ENCODE assay signal across 30 cellular contexts in genomic region chr4:125010776-125011503, GRCh38.
A peak's percentile ranks its signal among the peaks of the same experiment; 100 is the strongest.
DNase-seq lines count a peak whose midpoint lies in the region; ATAC-seq and TF ChIP-seq lines count a peak whose summit lies in the region.
"Had no signal": no experiment of that assay in that cellular context is flagged by ENCODE, and none has a peak within 500 bp of the region (broad histone marks: within the 10 kb centered on the region; RNA-seq: fewer than 3 reads in every experiment).

No MANE protein-coding gene starts in this region.

- peaks cover 5% of the 10 kb centered on the region; the same call in 1 of the 2 replicates for H3K36me3 ChIP-seq in GM23338 (ENCODE audit: insufficient read depth)
- H3K36me3 ChIP-seq: pancreas, tibial artery had no signal

- H3K27ac ChIP-seq in GM23338 (ENCODE audit: low read depth) (no peak overlapping the region; the same call in 1 of the 2 replicates), VCaP (peak overlapping the region; percentile 90; the same call in 1 of the 2 replicates)
- H3K27ac ChIP-seq: dorsolateral prefrontal cortex, pancreas, tibial artery had no signal

- H3K4me1 Mint-ChIP-seq in GM23338 (peaks cover 12% of the 10 kb centered on the region), mesothelial cell of epicardium (peaks cover 17% of the 10 kb centered on the region)
- H3K4me1 Mint-ChIP-seq in activated naive CD8-positive, alpha-beta T cell treated with anti-CD3 and anti-CD28 coated beads for 36 hours: no peaks in the 10 kb centered on the region
- H3K4me1 Mint-ChIP-seq: central memory CD8-positive, alpha-beta T cell; stimulated activated naive CD8-positive, alpha-beta T cell treated with anti-CD3 and anti-CD28 coated beads, Interleukin-15, amount 100 ng/mL, for 72 hours had no signal

- H3K27me3 ChIP-seq in GM23338 (ENCODE audit: insufficient read depth): no peaks in the 10 kb centered on the region
- H3K27me3 ChIP-seq: pancreas, tibial artery had no signal

- peak overlapping the region; percentile 78 for H3K27ac Mint-ChIP-seq in GM23338
- H3K27ac Mint-ChIP-seq in mesothelial cell of epicardium: peak overlapping the region; percentile 27
- no peak overlapping the region for H3K27ac Mint-ChIP-seq in activated naive CD8-positive, alpha-beta T cell treated with anti-CD3 and anti-CD28 coated beads for 36 hours
- H3K27ac Mint-ChIP-seq: activated T-cell treated with anti-CD3 and anti-CD28 coated beads, Interleukin-2, amount 50 U/mL, for 24 hours; CD4-positive, alpha-beta T cell; natural killer cell treated with Interleukin-12 subunit alpha and Interleukin-12 subunit beta and Interleukin-15 and Interleukin-18, amount 100 ng/mL, for 72 hours; stimulated activated naive CD8-positive, alpha-beta T cell treated with anti-CD3 and anti-CD28 coated beads, Interleukin-15, amount 100 ng/mL, for 72 hours; T-helper 1 cell treated with Interleukin-12 subunit alpha and Interleukin-12 subunit beta and Interleukin-4 antibody, amounts not matched to agents 30 μg/mL and 1 μg/mL, for 36 hours had no signal

- H3K27me3 Mint-ChIP-seq in GM23338 (ENCODE audit: insufficient read depth, low read depth, poor library complexity) (no peaks in the 10 kb centered on the region), mesothelial cell of epicardium (ENCODE audit: low read depth) (no peaks in the 10 kb centered on the region)
- H3K27me3 Mint-ChIP-seq in activated naive CD8-positive, alpha-beta T cell treated with anti-CD3 and anti-CD28 coated beads for 36 hours: no peaks in the 10 kb centered on the region
- H3K27me3 Mint-ChIP-seq: activated T-cell treated with anti-CD3 and anti-CD28 coated beads, Interleukin-2, amount 50 U/mL, for 24 hours; CD4-positive, alpha-beta T cell; central memory CD8-positive, alpha-beta T cell; natural killer cell treated with Interleukin-12 subunit alpha and Interleukin-12 subunit beta and Interleukin-15 and Interleukin-18, amount 100 ng/mL, for 72 hours; stimulated activated naive CD8-positive, alpha-beta T cell treated with anti-CD3 and anti-CD28 coated beads, Interleukin-15, amount 100 ng/mL, for 72 hours had no signal

- peaks cover 3% of the 10 kb centered on the region; the same call in 1 of the 2 replicates for H3K4me1 ChIP-seq in GM23338 (ENCODE audit: insufficient read depth)
- H3K4me1 ChIP-seq: pancreas, tibial artery had no signal

- no peaks in the 10 kb centered on the region for H3K79me2 ChIP-seq in GM23338 (replicated peaks; ENCODE audit: insufficient read depth)

- H3K9me3 Mint-ChIP-seq in GM23338 (peaks cover 12% of the 10 kb centered on the region), mesothelial cell of epicardium (peaks cover 19% of the 10 kb centered on the region)
- H3K9me3 Mint-ChIP-seq in activated naive CD8-positive, alpha-beta T cell treated with anti-CD3 and anti-CD28 coated beads for 36 hours: peaks cover 5% of the 10 kb centered on the region
- H3K9me3 Mint-ChIP-seq: CD4-positive, alpha-beta T cell; T-helper 1 cell treated with Interleukin-12 subunit alpha and Interleukin-12 subunit beta and Interleukin-4 antibody, amounts not matched to agents 30 μg/mL and 1 μg/mL, for 36 hours had no signal

- H4K20me1 ChIP-seq in GM23338 (replicated peaks; ENCODE audit: insufficient read depth): no peaks in the 10 kb centered on the region

- ATAC-seq in GM23338 (peak; percentile 95), HG02852 (IDR thresholded peaks at IDR 0.05; ENCODE audit: unreplicated experiment) (no peak), GM18511 (IDR thresholded peaks at IDR 0.05; ENCODE audit: unreplicated experiment) (no peak)
- ATAC-seq: mucosa of descending colon; natural killer cell treated with Interleukin-12 subunit alpha and Interleukin-12 subunit beta and Interleukin-15 and Interleukin-18, amount 100 ng/mL, for 72 hours; pancreas; stimulated activated naive CD8-positive, alpha-beta T cell treated with anti-CD3 and anti-CD28 coated beads, Interleukin-15, amount 100 ng/mL, for 72 hours had no signal

- H3K4me2 ChIP-seq in GM23338: no peak overlapping the region
- H3K4me2 ChIP-seq: smooth muscle cell had no signal

- H3K4me3 ChIP-seq in GM23338 (no peak overlapping the region), fibroblast of pulmonary artery (replicated peaks; ENCODE audit: low read depth, low read length) (no peak overlapping the region)
- H3K4me3 ChIP-seq: dorsolateral prefrontal cortex, mucosa of descending colon, pancreas, smooth muscle cell, tibial artery had no signal

- H3K4me3 Mint-ChIP-seq in GM23338 (peak overlapping the region; percentile 1; the same call in 1 of the 3 replicates), mesothelial cell of epicardium (no peak overlapping the region)
- no peak overlapping the region for H3K4me3 Mint-ChIP-seq in activated naive CD8-positive, alpha-beta T cell treated with anti-CD3 and anti-CD28 coated beads for 36 hours
- H3K4me3 Mint-ChIP-seq: activated T-cell treated with anti-CD3 and anti-CD28 coated beads, Interleukin-2, amount 50 U/mL, for 24 hours; CD4-positive, alpha-beta T cell; central memory CD8-positive, alpha-beta T cell; natural killer cell treated with Interleukin-12 subunit alpha and Interleukin-12 subunit beta and Interleukin-15 and Interleukin-18, amount 100 ng/mL, for 72 hours; stimulated activated naive CD8-positive, alpha-beta T cell treated with anti-CD3 and anti-CD28 coated beads, Interleukin-15, amount 100 ng/mL, for 72 hours; T-helper 1 cell treated with Interleukin-12 subunit alpha and Interleukin-12 subunit beta and Interleukin-4 antibody, amounts not matched to agents 30 μg/mL and 1 μg/mL, for 36 hours had no signal

- TF ChIP-seq CTCF in GM23338 (conservative IDR thresholded peaks at IDR 0.05; ENCODE audit: low read depth in 2 of 2) (no peak), VCaP (conservative IDR thresholded peaks at IDR 0.05) (no peak), fibroblast of pulmonary artery (IDR thresholded peaks at IDR 0.05; ENCODE audit: low read length, missing control alignments) (no peak), mesothelial cell of epicardium (IDR thresholded peaks at IDR 0.05; ENCODE audit: unreplicated experiment) (no peak)

- H3K9me2 ChIP-seq in GM23338 (ENCODE audit: insufficient read depth): peaks cover 12% of the 10 kb centered on the region

- H3K36me3 Mint-ChIP-seq in GM23338 (ENCODE audit: low read depth) (peaks cover 25% of the 10 kb centered on the region), mesothelial cell of epicardium (peaks cover 11% of the 10 kb centered on the region)
- no peaks in the 10 kb centered on the region for H3K36me3 Mint-ChIP-seq in activated naive CD8-positive, alpha-beta T cell treated with anti-CD3 and anti-CD28 coated beads for 36 hours

- peak overlapping the region; percentile 0; the same call in 1 of the 2 replicates for H2AFZ ChIP-seq in GM23338

- DNase-seq in GM23338 (ENCODE audit: low spot score) (peak; percentile 73), fibroblast of pulmonary artery (ENCODE audit: low read depth) (peak; percentile 10), mesothelial cell of epicardium (ENCODE audit: low spot score in 2 of 2, unreplicated experiment in 2 of 2) (no peak), NCI-H82 treated with DMSO at 0.1 percent for 48 hours (lab: John Stamatoyannopoulos, UW; ENCODE audit: unreplicated experiment) (no peak)
- DNase-seq in activated naive CD8-positive, alpha-beta T cell treated with anti-CD3 and anti-CD28 coated beads for 36 hours: no peak
- DNase-seq: activated CD8-positive, alpha-beta memory T cell treated with anti-CD3 and anti-CD28 coated beads for 24 hours; activated gamma-delta T cell; activated T-cell treated with anti-CD3 and anti-CD28 coated beads, Interleukin-2, amount 50 U/mL, for 24 hours; CD4-positive, alpha-beta T cell; dorsolateral prefrontal cortex; erythroblast; islet precursor cell; KBM-7; mucosa of descending colon; NCI-H2081 treated with DMSO at 0.1 percent for 48 hours; NCI-H345; NCI-H748 treated with DMSO at 0.1 percent for 48 hours; pancreas; RPMI8226; stimulated activated CD4-positive, alpha-beta T cell treated with anti-CD3 and anti-CD28 coated beads, Interleukin-1b, Interleukin-23, amount 100 ng/mL, for 48 hours; stimulated activated CD8-positive, alpha-beta memory T cell treated with anti-CD3 and anti-CD28 coated beads, Interleukin-4, amount 100 ng/mL, for 48 hours; stimulated activated naive CD8-positive, alpha-beta T cell treated with anti-CD3 and anti-CD28 coated beads, Interleukin-15, amount 100 ng/mL, for 72 hours; tibial artery had no signal

- H3F3A ChIP-seq in GM23338 (replicated peaks; ENCODE audit: low read depth): no peaks in the 10 kb centered on the region

Comparison
In these comparisons a context has a peak if more than half of its experiments do, and no peak if none do; other contexts are left out.
1. DNase-seq: peak in GM23338 (single experiment) and fibroblast of pulmonary artery (single experiment); none in mesothelial cell of epicardium (0 of 2), NCI-H82 treated with DMSO at 0.1 percent for 48 hours (single experiment) and activated naive CD8-positive, alpha-beta T cell treated with anti-CD3 and anti-CD28 coated beads for 36 hours (single experiment).